ENCODE assay signal across 25 cellular contexts in the genomic region with DNA sequence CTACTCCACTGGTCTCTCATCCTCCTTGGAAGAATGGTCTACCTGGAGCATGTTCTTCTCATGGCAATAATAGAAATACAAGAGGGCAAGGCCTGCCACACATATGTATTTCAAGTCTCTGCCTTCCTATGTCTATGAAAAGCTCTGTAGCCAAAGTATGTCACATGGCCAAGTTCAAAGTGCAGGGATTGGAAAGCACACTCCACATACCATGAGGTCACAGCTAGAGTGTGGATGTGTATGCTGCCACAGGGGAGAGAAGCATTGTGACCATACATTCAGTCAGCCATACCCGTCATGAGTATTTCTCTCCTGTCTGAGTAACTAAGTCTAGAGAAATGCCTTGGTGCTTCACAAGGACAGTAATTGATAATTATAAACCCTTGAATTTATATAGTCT.
"Had no signal": no experiment of that assay in that cellular context is flagged by ENCODE, and none has a peak within 500 bp of the region (broad histone marks: within the 10 kb centered on the region; RNA-seq: fewer than 3 reads in every experiment).

No MANE protein-coding gene starts in this region.

- DNase-seq: IMR-90; Kasumi-1; MM.1S; NCI-H1092 treated with DMSO at 0.1 percent for 48 hours; NCI-H1436; NCI-H187; NCI-H2029; NCI-H2081 treated with DMSO at 0.1 percent for 48 hours; NCI-H2171; NCI-H226; NCI-H446; NCI-H510A; NCI-H524 treated with DMSO at 0.1 percent for 48 hours; NCI-H69; NCI-H774; NK-92 treated with Interleukin-12 subunit alpha and Interleukin-12 subunit beta, amount 100 ng/mL, for 24 hours; PC-3; SHP77; SK-N-SH; SW 1271; T-cell had no signal

- H3K27ac ChIP-seq: HL-60, KMS-11, RWPE1 had no signal

- ATAC-seq: Panc1, PC-3, T-cell had no signal

- H3K4me2 ChIP-seq: KMS-11, SK-N-SH had no signal

- H3K9ac ChIP-seq: KMS-11, SK-N-SH had no signal
